ENCODE assay signal across 1 cellular context in the genomic region with DNA sequence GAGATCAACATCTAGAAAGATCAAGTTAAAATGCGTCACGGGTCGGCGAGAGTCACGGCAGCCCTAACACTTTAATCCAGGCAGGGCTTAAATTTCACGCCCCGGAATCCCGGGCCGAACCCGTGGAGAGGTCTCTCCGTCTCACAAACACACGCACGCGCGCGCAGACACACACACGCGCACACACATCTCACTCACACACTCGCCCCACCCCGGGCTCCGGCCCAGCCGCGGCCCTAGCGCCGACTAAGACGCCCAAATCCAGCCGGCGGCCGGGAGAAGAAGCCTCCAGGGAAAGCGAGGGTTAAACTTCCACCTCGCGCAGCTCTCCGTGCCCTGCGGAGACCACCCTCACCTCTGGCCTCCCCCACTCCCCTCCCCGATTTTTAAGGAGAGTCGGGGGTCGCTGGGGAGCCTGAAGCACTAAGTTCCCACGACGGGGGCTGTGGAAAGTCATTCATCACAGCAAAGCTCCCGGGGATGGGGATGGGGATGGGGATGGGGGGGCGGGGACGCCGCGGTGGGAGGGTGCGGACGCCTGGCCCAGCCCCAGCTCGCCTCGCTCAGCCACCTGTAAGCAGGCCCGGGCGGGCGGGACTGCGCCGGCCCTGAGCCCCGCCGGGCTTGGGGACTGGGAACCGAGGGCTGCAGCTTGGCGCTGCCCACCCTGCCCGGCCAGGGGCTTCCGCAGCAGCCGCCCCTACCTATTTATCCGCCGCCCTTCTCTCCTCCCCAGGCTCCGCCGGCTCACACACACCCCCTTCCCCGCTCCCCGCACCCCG.
TF ChIP-seq lines count a peak whose summit lies in the region.

No MANE protein-coding gene starts in this region.

TF ChIP-seq in GM12878, 131 proteins besides CTCF, POLR2A, EP300 and RAD21 (continued from another document):
- TF ChIP-seq NFYA (IDR thresholded peaks at IDR 0.05; ENCODE audit: borderline replicate concordance, low read depth, low read length): no peak
- TF ChIP-seq FOS (IDR thresholded peaks at IDR 0.05; ENCODE audit: borderline replicate concordance, extremely low read depth, insufficient read length): no peak
- TF ChIP-seq TCF12 (IDR thresholded peaks at IDR 0.05; ENCODE audit: low read depth, low read length): no peak
- TF ChIP-seq BHLHE40 (IDR thresholded peaks at IDR 0.05; ENCODE audit: borderline replicate concordance in 1 of 2, low read depth in 2 of 2, low read length in 1 of 2): peak in 1 of 2 experiments; percentile 46; a peak in 1 of 4 replicates
- no peak for TF ChIP-seq RBBP5 (conservative IDR thresholded peaks at IDR 0.05)
- TF ChIP-seq, protein P1, sequence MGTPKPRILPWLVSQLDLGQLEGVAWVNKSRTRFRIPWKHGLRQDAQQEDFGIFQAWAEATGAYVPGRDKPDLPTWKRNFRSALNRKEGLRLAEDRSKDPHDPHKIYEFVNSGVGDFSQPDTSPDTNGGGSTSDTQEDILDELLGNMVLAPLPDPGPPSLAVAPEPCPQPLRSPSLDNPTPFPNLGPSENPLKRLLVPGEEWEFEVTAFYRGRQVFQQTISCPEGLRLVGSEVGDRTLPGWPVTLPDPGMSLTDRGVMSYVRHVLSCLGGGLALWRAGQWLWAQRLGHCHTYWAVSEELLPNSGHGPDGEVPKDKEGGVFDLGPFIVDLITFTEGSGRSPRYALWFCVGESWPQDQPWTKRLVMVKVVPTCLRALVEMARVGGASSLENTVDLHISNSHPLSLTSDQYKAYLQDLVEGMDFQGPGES (IDR thresholded peaks at IDR 0.05): no peak
- TF ChIP-seq PML (IDR thresholded peaks at IDR 0.05; ENCODE audit: low read length): no peak
- no peak for TF ChIP-seq ZNF384 (IDR thresholded peaks at IDR 0.05; ENCODE audit: borderline replicate concordance, low read depth, low read length)
- TF ChIP-seq RB1 (IDR thresholded peaks at IDR 0.05; ENCODE audit: borderline replicate concordance): 0 out of 2 replicates have a peak, but pooled peaks have one; percentile 25
- TF ChIP-seq YY1 (IDR thresholded peaks at IDR 0.05; ENCODE audit: low read depth, low read length): no peak
- TF ChIP-seq CREB1 (IDR thresholded peaks at IDR 0.05; ENCODE audit: low read depth): no peak
- TF ChIP-seq, protein P2, sequence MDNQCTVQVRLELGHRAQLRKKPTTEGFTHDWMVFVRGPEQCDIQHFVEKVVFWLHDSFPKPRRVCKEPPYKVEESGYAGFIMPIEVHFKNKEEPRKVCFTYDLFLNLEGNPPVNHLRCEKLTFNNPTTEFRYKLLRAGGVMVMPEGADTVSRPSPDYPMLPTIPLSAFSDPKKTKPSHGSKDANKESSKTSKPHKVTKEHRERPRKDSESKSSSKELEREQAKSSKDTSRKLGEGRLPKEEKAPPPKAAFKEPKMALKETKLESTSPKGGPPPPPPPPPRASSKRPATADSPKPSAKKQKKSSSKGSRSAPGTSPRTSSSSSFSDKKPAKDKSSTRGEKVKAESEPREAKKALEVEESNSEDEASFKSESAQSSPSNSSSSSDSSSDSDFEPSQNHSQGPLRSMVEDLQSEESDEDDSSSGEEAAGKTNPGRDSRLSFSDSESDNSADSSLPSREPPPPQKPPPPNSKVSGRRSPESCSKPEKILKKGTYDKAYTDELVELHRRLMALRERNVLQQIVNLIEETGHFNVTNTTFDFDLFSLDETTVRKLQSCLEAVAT (IDR thresholded peaks at IDR 0.05): peak; percentile 33; the same call in 1 of the 2 replicates
- TF ChIP-seq, protein P3, sequence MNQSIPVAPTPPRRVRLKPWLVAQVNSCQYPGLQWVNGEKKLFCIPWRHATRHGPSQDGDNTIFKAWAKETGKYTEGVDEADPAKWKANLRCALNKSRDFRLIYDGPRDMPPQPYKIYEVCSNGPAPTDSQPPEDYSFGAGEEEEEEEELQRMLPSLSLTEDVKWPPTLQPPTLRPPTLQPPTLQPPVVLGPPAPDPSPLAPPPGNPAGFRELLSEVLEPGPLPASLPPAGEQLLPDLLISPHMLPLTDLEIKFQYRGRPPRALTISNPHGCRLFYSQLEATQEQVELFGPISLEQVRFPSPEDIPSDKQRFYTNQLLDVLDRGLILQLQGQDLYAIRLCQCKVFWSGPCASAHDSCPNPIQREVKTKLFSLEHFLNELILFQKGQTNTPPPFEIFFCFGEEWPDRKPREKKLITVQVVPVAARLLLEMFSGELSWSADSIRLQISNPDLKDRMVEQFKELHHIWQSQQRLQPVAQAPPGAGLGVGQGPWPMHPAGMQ (IDR thresholded peaks at IDR 0.05; ENCODE audit: borderline replicate concordance): no peak
- TF ChIP-seq ZNF207 (IDR thresholded peaks at IDR 0.05; ENCODE audit: borderline replicate concordance): no peak
- no peak for TF ChIP-seq KAT2A (conservative IDR thresholded peaks at IDR 0.05; ENCODE audit: control insufficient read depth, low read depth, low read length)
- TF ChIP-seq ESRRA (IDR thresholded peaks at IDR 0.05; ENCODE audit: low read length): no peak
- TF ChIP-seq GABPA (IDR thresholded peaks at IDR 0.05; ENCODE audit: low read depth): no peak
- TF ChIP-seq EZH2 (IDR thresholded peaks at IDR 0.05; ENCODE audit: borderline replicate concordance, control insufficient read depth, low read depth, low read length): no peak
- peak; percentile 37 for TF ChIP-seq IKZF1 (conservative IDR thresholded peaks at IDR 0.05)
- TF ChIP-seq RAD51 (IDR thresholded peaks at IDR 0.05): no peak
- TF ChIP-seq CHD1 (IDR thresholded peaks at IDR 0.05; ENCODE audit: low read depth, low read length): no peak
- TF ChIP-seq NR2F1 (conservative IDR thresholded peaks at IDR 0.05): peak; percentile 9; the same call in 1 of the 2 replicates
- TF ChIP-seq, protein P4, sequence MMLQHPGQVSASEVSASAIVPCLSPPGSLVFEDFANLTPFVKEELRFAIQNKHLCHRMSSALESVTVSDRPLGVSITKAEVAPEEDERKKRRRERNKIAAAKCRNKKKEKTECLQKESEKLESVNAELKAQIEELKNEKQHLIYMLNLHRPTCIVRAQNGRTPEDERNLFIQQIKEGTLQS (IDR thresholded peaks at IDR 0.05; ENCODE audit: borderline replicate concordance, extremely low read depth, low read depth, low read length): no peak
- 0 out of 2 replicates have a peak, but pooled peaks have one; percentile 28 for TF ChIP-seq NBN (IDR thresholded peaks at IDR 0.05)
- TF ChIP-seq TAF1 (IDR thresholded peaks at IDR 0.05; ENCODE audit: borderline replicate concordance, low read depth, low read length): no peak
